1 cellular context compared by ENCODE assay signal in genomic region chr17:65531508-65532431, GRCh38.
TF ChIP-seq lines count a peak whose summit lies in the region.

No MANE protein-coding gene starts in this region.

TF ChIP-seq in GM23338, 12 proteins besides CTCF, POLR2A, EP300 and RAD21 (continued from another document):
- TF ChIP-seq ZNF462 (CRISPR knock-in tag; IDR thresholded peaks at IDR 0.05) (no peak), NANOG (IDR thresholded peaks at IDR 0.05; ENCODE audit: borderline replicate concordance) (no peak)
TF ChIP-seq in GM23338: peak in this region for 0.
